ENCODE assay signal across 20 cellular contexts in genomic region chr3:15823092-15823491, GRCh38. TPM values are rescaled to one million over a fixed set of nuclear protein-coding genes. Genes with fewer than 3 reads are reported as not detected.
A peak's percentile ranks its signal among the peaks of the same experiment; 100 is the strongest.
DNase-seq lines count a peak whose midpoint lies in the region; ATAC-seq and TF ChIP-seq lines count a peak whose summit lies in the region.
"Had no signal": no experiment of that assay in that cellular context is flagged by ENCODE, and none has a peak within 500 bp of the region (broad histone marks: within the 10 kb centered on the region; RNA-seq: fewer than 3 reads in every experiment).

No MANE protein-coding gene starts in this region.

- H3K4me3 Mint-ChIP-seq in neural progenitor cell: no peak overlapping the region
- H3K4me3 Mint-ChIP-seq: B cell, CD14-positive monocyte had no signal

- peaks cover 2% of the 10 kb centered on the region for H3K27me3 Mint-ChIP-seq in neural progenitor cell (ENCODE audit: insufficient read depth, low read depth)
- H3K27me3 Mint-ChIP-seq: B cell had no signal

- no peak overlapping the region for H3K4me3 ChIP-seq in neural progenitor cell
- H3K4me3 ChIP-seq: A549, GM12878, HAP-1 had no signal

- H3F3A ChIP-seq in neural progenitor cell (ENCODE audit: low read depth): no peaks in the 10 kb centered on the region

- H3K27me3 ChIP-seq in neural progenitor cell: no peaks in the 10 kb centered on the region

- H4K20me1 ChIP-seq in neural progenitor cell (ENCODE audit: low read depth): no peaks in the 10 kb centered on the region

- no peak overlapping the region for H3K27ac ChIP-seq in neural progenitor cell
- H3K27ac ChIP-seq: A549 had no signal

- no peak overlapping the region for H3K9ac ChIP-seq in neural progenitor cell
- H3K9ac ChIP-seq: SK-N-SH had no signal

- H2AFZ ChIP-seq in neural progenitor cell (replicated peaks): no peak overlapping the region

- peak overlapping the region; percentile 7 for H3K4me2 ChIP-seq in neural progenitor cell
- H3K4me2 ChIP-seq: A549, SK-N-SH had no signal

- peaks cover 4% of the 10 kb centered on the region for H3K9me3 Mint-ChIP-seq in neural progenitor cell
- H3K9me3 Mint-ChIP-seq: CD14-positive monocyte had no signal

- H3K79me2 ChIP-seq in neural progenitor cell (ENCODE audit: low read depth): peaks cover 80% of the 10 kb centered on the region

- POLR2A ChIA-PET in HEK293T (lab: Yijun Ruan, JAX): no interaction called here

- CTCF ChIA-PET in HEK293T (lab: Yijun Ruan, JAX): no interaction called here

- peaks cover 8% of the 10 kb centered on the region for H3K4me1 ChIP-seq in neural progenitor cell
- H3K4me1 ChIP-seq: A549, HAP-1 had no signal

- peaks cover 9% of the 10 kb centered on the region for H3K36me3 Mint-ChIP-seq in neural progenitor cell
- H3K36me3 Mint-ChIP-seq: CD14-positive monocyte had no signal

- no peaks in the 10 kb centered on the region for H3K36me3 ChIP-seq in neural progenitor cell
- H3K36me3 ChIP-seq: HAP-1 had no signal

- H3K9me3 ChIP-seq in neural progenitor cell (ENCODE audit: low read depth): no peaks in the 10 kb centered on the region
- H3K9me3 ChIP-seq: A549, HAP-1, SK-N-SH had no signal

- H3K27ac Mint-ChIP-seq in neural progenitor cell: no peak overlapping the region
- H3K27ac Mint-ChIP-seq: B cell, CD14-positive monocyte had no signal

- DNase-seq in HEK293T (ENCODE audit: extremely low spot score): no peak
- peak; percentile 23 for DNase-seq in NCI-H69 (lab: John Stamatoyannopoulos, UW)
- peak; percentile 75 for DNase-seq in cerebellar cortex (ENCODE audit: low spot score)
- peak; percentile 54 for DNase-seq in neural progenitor cell (ENCODE audit: low spot score)
- DNase-seq in NCI-H187 treated with DMSO at 0.1 percent for 48 hours (lab: John Stamatoyannopoulos, UW): no peak
- DNase-seq in NCI-H1930 (lab: John Stamatoyannopoulos, UW): no peak
- DNase-seq: DMS79 treated with DMSO at 0.1 percent for 48 hours, KG1, NCI-H1092, NCI-H1436, NCI-H2029, NCI-H345, SIG-M5, SK-N-SH had no signal

- ATAC-seq in HG03045 (IDR thresholded peaks at IDR 0.05; ENCODE audit: unreplicated experiment): no peak
- ATAC-seq: A549, GM12878 had no signal

- TF ChIP-seq CTCF in neural progenitor cell (IDR thresholded peaks at IDR 0.05): no peak

- peaks cover 12% of the 10 kb centered on the region for H3K4me1 Mint-ChIP-seq in neural progenitor cell
- H3K4me1 Mint-ChIP-seq: CD14-positive monocyte had no signal

TF ChIP-seq in HEK293T, 16 proteins besides CTCF, POLR2A, EP300 and RAD21:
- TF ChIP-seq FOXK2 (IDR thresholded peaks at IDR 0.05): no peak
- 0 out of 2 replicates have a peak, but pooled peaks have one; percentile 14 for TF ChIP-seq L3MBTL2 (conservative IDR thresholded peaks at IDR 0.05)

RNA-seq across cellular contexts. Expression of gene ANKRD28, which starts 25.3 kb away (rescaled TPM):
- 29.3 and 36.4 TPM in 2 replicates for total RNA-seq in neural progenitor cell (ENCODE audit: low replicate concordance)

Comparison
In these comparisons a context has a peak if more than half of its experiments do, and no peak if none do; other contexts are left out.
1. DNase-seq: peak in NCI-H69 (single experiment), cerebellar cortex (single experiment) and neural progenitor cell (single experiment); none in HEK293T (single experiment), NCI-H187 treated with DMSO at 0.1 percent for 48 hours (single experiment) and NCI-H1930 (0 of 2).